In genomic region chr4:113869743-113870375, GRCh38 we compare ENCODE assay signal across 9 cellular contexts.
DNase-seq lines count a peak whose midpoint lies in the region; ATAC-seq lines count a peak whose summit lies in the region.
"Had no signal": no experiment of that assay in that cellular context is flagged by ENCODE, and none has a peak within 500 bp of the region (broad histone marks: within the 10 kb centered on the region; RNA-seq: fewer than 3 reads in every experiment).

No MANE protein-coding gene starts in this region.

- intact Hi-C loops in head of caudate nucleus (cut with DNase I) = no loop called here

- no peaks in the 10 kb centered on the region for H3K27me3 Mint-ChIP-seq in activated T-cell treated with anti-CD3 and anti-CD28 coated beads, Interleukin-2, amount 50 U/mL, for 72 hours (ENCODE audit: low read depth)

- H3K9me3 Mint-ChIP-seq in activated T-cell treated with anti-CD3 and anti-CD28 coated beads, Interleukin-2, amount 50 U/mL, for 72 hours = peaks cover 4 to 6% of the 10 kb centered on the region in 2 donors

- peak; percentile 75 for ATAC-seq in HG03439 (IDR thresholded peaks at IDR 0.05; ENCODE audit: unreplicated experiment)
- ATAC-seq in activated T-cell treated with anti-CD3 and anti-CD28 coated beads, Interleukin-2, amount 50 U/mL, for 72 hours (replicated peaks in 1 of 2) = peak; percentile 97

- peak overlapping the region; percentile 9 to 31 for H3K4me3 Mint-ChIP-seq in activated T-cell treated with anti-CD3 and anti-CD28 coated beads, Interleukin-2, amount 50 U/mL, for 72 hours
- H3K4me3 Mint-ChIP-seq: T-helper 1 cell treated with Interleukin-12 subunit alpha and Interleukin-12 subunit beta and Interleukin-4 antibody, amounts not matched to agents 30 μg/mL and 1 μg/mL, for 36 hours had no signal

- H3K4me1 Mint-ChIP-seq in activated T-cell treated with anti-CD3 and anti-CD28 coated beads, Interleukin-2, amount 50 U/mL, for 72 hours (ENCODE audit: low read depth) = peaks cover 21% of the 10 kb centered on the region

- DNase-seq in activated T-cell treated with anti-CD3 and anti-CD28 coated beads for 1 hour (ENCODE audit: low read depth) (peak; percentile 3), NCI-H2029 treated with DMSO at 0.1 percent for 48 hours (lab: John Stamatoyannopoulos, UW) (no peak), head of caudate nucleus (no peak), NCI-H2171 (lab: John Stamatoyannopoulos, UW) (no peak)
- DNase-seq in activated T-cell treated with anti-CD3 and anti-CD28 coated beads, Interleukin-2, amount 50 U/mL, for 1 hour = no peak
- peak; percentile 36 to 50 for DNase-seq in activated T-cell treated with anti-CD3 and anti-CD28 coated beads, Interleukin-2, amount 50 U/mL, for 72 hours
- DNase-seq in stimulated activated CD4-positive, alpha-beta T cell treated with anti-CD3 and anti-CD28 coated beads, Interleukin-1b, Interleukin-23, amount 100 ng/mL, for 24 hours (ENCODE audit: low read depth in 4 of 4, low spot score in 1 of 4) = peak in 3 of 4 experiments; percentile 20 to 52 (median 47)

- H3K27ac Mint-ChIP-seq in activated T-cell treated with anti-CD3 and anti-CD28 coated beads, Interleukin-2, amount 50 U/mL, for 72 hours = peak overlapping the region; percentile 63
- H3K27ac Mint-ChIP-seq: T-helper 1 cell treated with Interleukin-12 subunit alpha and Interleukin-12 subunit beta and Interleukin-4 antibody, amounts not matched to agents 30 μg/mL and 1 μg/mL, for 36 hours had no signal

- peaks cover 9 to 13% of the 10 kb centered on the region in 2 donors for H3K36me3 Mint-ChIP-seq in activated T-cell treated with anti-CD3 and anti-CD28 coated beads, Interleukin-2, amount 50 U/mL, for 72 hours (ENCODE audit: insufficient read depth in 2 of 2)

Comparison
In these comparisons a context has a peak if more than half of its experiments do, and no peak if none do; other contexts are left out.
1. DNase-seq: peak in activated T-cell treated with anti-CD3 and anti-CD28 coated beads for 1 hour (single experiment), activated T-cell treated with anti-CD3 and anti-CD28 coated beads, Interleukin-2, amount 50 U/mL, for 72 hours (2 of 2) and stimulated activated CD4-positive, alpha-beta T cell treated with anti-CD3 and anti-CD28 coated beads, Interleukin-1b, Interleukin-23, amount 100 ng/mL, for 24 hours (3 of 4); none in activated T-cell treated with anti-CD3 and anti-CD28 coated beads, Interleukin-2, amount 50 U/mL, for 1 hour (single experiment), NCI-H2029 treated with DMSO at 0.1 percent for 48 hours (single experiment), head of caudate nucleus (0 of 42) and NCI-H2171 (single experiment).